1 cellular context compared by ENCODE assay signal in genomic region chr22:46147471-46148267, GRCh38.
TF ChIP-seq lines count a peak whose summit lies in the region.

No MANE protein-coding gene starts in this region.

TF ChIP-seq in HepG2, 621 proteins besides CTCF, POLR2A, EP300 and RAD21 (continued from another document and continues in another):
- TF ChIP-seq MLXIP (CRISPR knock-in tag; IDR thresholded peaks at IDR 0.05; ENCODE audit: borderline replicate concordance) (no peak), ZUFSP (CRISPR knock-in tag; IDR thresholded peaks at IDR 0.05; ENCODE audit: borderline replicate concordance) (no peak), AGO1 (IDR thresholded peaks at IDR 0.05; ENCODE audit: low read depth, low read length, poor library complexity, severe bottlenecking) (peak; percentile 82), SIX1 (CRISPR knock-in tag; IDR thresholded peaks at IDR 0.05; ENCODE audit: borderline replicate concordance) (no peak), ZNF230 (CRISPR knock-in tag; IDR thresholded peaks at IDR 0.05) (no peak; the same call in 1 of the 2 replicates), CBFB (CRISPR knock-in tag; IDR thresholded peaks at IDR 0.05) (no peak), ZHX1 (CRISPR knock-in tag; IDR thresholded peaks at IDR 0.05; ENCODE audit: low read depth) (peak; percentile 76; the same call in 1 of the 2 replicates), ZNF563 (CRISPR knock-in tag; IDR thresholded peaks at IDR 0.05) (peak; percentile 61; the same call in 1 of the 2 replicates), ZBTB3 (CRISPR knock-in tag; IDR thresholded peaks at IDR 0.05; ENCODE audit: borderline replicate concordance, low read depth) (no peak), ZNF430 (CRISPR knock-in tag; IDR thresholded peaks at IDR 0.05) (0 out of 2 replicates have a peak, but pooled peaks have one; percentile 26), THAP8 (CRISPR knock-in tag; IDR thresholded peaks at IDR 0.05; ENCODE audit: borderline replicate concordance) (no peak), ZNF687 (CRISPR knock-in tag; IDR thresholded peaks at IDR 0.05) (peak; percentile 96), ZNF577 (CRISPR knock-in tag; IDR thresholded peaks at IDR 0.05; ENCODE audit: borderline replicate concordance, low read depth) (no peak), ZKSCAN8 (CRISPR knock-in tag; IDR thresholded peaks at IDR 0.05; ENCODE audit: borderline replicate concordance) (peak; percentile 36; the same call in 1 of the 2 replicates), RBM39 (IDR thresholded peaks at IDR 0.05; ENCODE audit: low read depth, low read length, poor library complexity, severe bottlenecking) (no peak), NFYB (CRISPR knock-in tag; IDR thresholded peaks at IDR 0.05) (peak; percentile 25; the same call in 1 of the 2 replicates), ZNF460 (CRISPR knock-in tag; IDR thresholded peaks at IDR 0.05; ENCODE audit: borderline replicate concordance) (no peak), ZNF616 (CRISPR knock-in tag; IDR thresholded peaks at IDR 0.05; ENCODE audit: low read depth) (peak; percentile 59; the same call in 1 of the 2 replicates), ZNF678 (CRISPR knock-in tag; IDR thresholded peaks at IDR 0.05) (peak; percentile 60; the same call in 1 of the 2 replicates), SOX5 (CRISPR knock-in tag; IDR thresholded peaks at IDR 0.05; ENCODE audit: borderline replicate concordance) (peak; percentile 47; the same call in 1 of the 2 replicates), PRDM4 (CRISPR knock-in tag; IDR thresholded peaks at IDR 0.05; ENCODE audit: borderline replicate concordance) (no peak), TEAD3 (CRISPR knock-in tag; optimal IDR thresholded peaks at IDR 0.05; ENCODE audit: borderline replicate concordance) (peak; percentile 68), ZFYVE20 (CRISPR knock-in tag; IDR thresholded peaks at IDR 0.05; ENCODE audit: borderline replicate concordance, low read depth) (no peak), ZNF749 (CRISPR knock-in tag; IDR thresholded peaks at IDR 0.05; ENCODE audit: borderline replicate concordance) (peak; percentile 57; the same call in 1 of the 2 replicates), TOE1 (CRISPR knock-in tag; IDR thresholded peaks at IDR 0.05) (no peak), CAMTA2 (CRISPR knock-in tag; IDR thresholded peaks at IDR 0.05; ENCODE audit: borderline replicate concordance) (no peak), ZNF775 (CRISPR knock-in tag; IDR thresholded peaks at IDR 0.05; ENCODE audit: borderline replicate concordance) (no peak), HCFC1 (IDR thresholded peaks at IDR 0.05; ENCODE audit: low read depth, low read length) (no peak), ZXDC (CRISPR knock-in tag; IDR thresholded peaks at IDR 0.05) (no peak)
